In genomic region chr3:118713502-118714207, GRCh38 we compare ENCODE assay signal across 25 cellular contexts.
DNase-seq lines count a peak whose midpoint lies in the region; ATAC-seq, FAIRE-seq and TF ChIP-seq lines count a peak whose summit lies in the region.
"Had no signal": no experiment of that assay in that cellular context is flagged by ENCODE, and none has a peak within 500 bp of the region (broad histone marks: within the 10 kb centered on the region; RNA-seq: fewer than 3 reads in every experiment).

No MANE protein-coding gene starts in this region.

- H3K4me2 ChIP-seq in A549 (no peak overlapping the region), Karpas-422 (ENCODE audit: low read depth, low read length, poor library complexity, severe bottlenecking) (no peak overlapping the region)
- H3K4me2 ChIP-seq: BLaER1 had no signal

- H3K79me2 ChIP-seq in Karpas-422 (ENCODE audit: low read length), result peaks cover 5% of the 10 kb centered on the region

- DNase-seq in activated CD4-positive, alpha-beta T cell treated with anti-CD3 and anti-CD28 coated beads, Interleukin-2, amount 10 ng/mL, durations not matched to agents 24 days and 14 days, result peak; percentile 14
- DNase-seq in activated CD4-positive, alpha-beta T cell treated with anti-CD3 and anti-CD28 coated beads, Interleukin-2, amount 10 ng/mL, durations not matched to agents 7 days and 5 days, result no peak
- DNase-seq in A549 (ENCODE audit: low read depth in 1 of 2, low spot score in 1 of 2) (no peak), Karpas-422 (peak; percentile 56), left colon (no peak)
- DNase-seq: ACHN; BE2C; C1 segment of cervical spinal cord; Calu3; CD4-positive, alpha-beta memory T cell; CD4-positive, CD25-positive, alpha-beta regulatory T cell; CD8-positive, alpha-beta memory T cell; COR-L47; DMS79 treated with DMSO at 0.1 percent for 48 hours; GF-D8 had no signal

- no peaks in the 10 kb centered on the region for H3K4me1 ChIP-seq in A549
- H3K4me1 ChIP-seq in Karpas-422 (ENCODE audit: low read length), result peaks cover 48% of the 10 kb centered on the region
- H3K4me1 ChIP-seq: BE2C, BLaER1 had no signal

- TF ChIP-seq EP300 in A549 (IDR thresholded peaks at IDR 0.05), result no peak

- no peak for FAIRE-seq in A549 (lab: Jason Lieb, UNC)
- FAIRE-seq: D721Med, G401.6, GM12891, GM19239 had no signal

- no peaks in the 10 kb centered on the region for H3K36me3 Mint-ChIP-seq in activated CD4-positive, alpha-beta T cell treated with anti-CD3 and anti-CD28 coated beads, Interleukin-2, amount 10 ng/mL, durations not matched to agents 24 days and 14 days (ENCODE audit: low read depth)
- no peaks in the 10 kb centered on the region for H3K36me3 Mint-ChIP-seq in activated CD4-positive, alpha-beta T cell treated with anti-CD3 and anti-CD28 coated beads, Interleukin-2, amount 10 ng/mL, durations not matched to agents 7 days and 5 days (ENCODE audit: low read depth)
- H3K36me3 Mint-ChIP-seq: CD14-positive monocyte; CD4-positive, alpha-beta memory T cell; CD4-positive, CD25-positive, alpha-beta regulatory T cell; CD8-positive, alpha-beta memory T cell had no signal

- H3K9me3 Mint-ChIP-seq in activated CD4-positive, alpha-beta T cell treated with anti-CD3 and anti-CD28 coated beads, Interleukin-2, amount 10 ng/mL, durations not matched to agents 24 days and 14 days, result no peaks in the 10 kb centered on the region
- H3K9me3 Mint-ChIP-seq in activated CD4-positive, alpha-beta T cell treated with anti-CD3 and anti-CD28 coated beads, Interleukin-2, amount 10 ng/mL, durations not matched to agents 7 days and 5 days, result no peaks in the 10 kb centered on the region

- H3K27me3 Mint-ChIP-seq in activated CD4-positive, alpha-beta T cell treated with anti-CD3 and anti-CD28 coated beads, Interleukin-2, amount 10 ng/mL, durations not matched to agents 24 days and 14 days, result no peaks in the 10 kb centered on the region
- no peaks in the 10 kb centered on the region for H3K27me3 Mint-ChIP-seq in activated CD4-positive, alpha-beta T cell treated with anti-CD3 and anti-CD28 coated beads, Interleukin-2, amount 10 ng/mL, durations not matched to agents 7 days and 5 days
- H3K27me3 Mint-ChIP-seq: CD4-positive, alpha-beta memory T cell; CD4-positive, CD25-positive, alpha-beta regulatory T cell; CD8-positive, alpha-beta memory T cell had no signal

- H2AFZ ChIP-seq in Karpas-422 (ENCODE audit: low read length), result no peak overlapping the region

- H3K9me3 ChIP-seq in A549, result no peaks in the 10 kb centered on the region
- no peaks in the 10 kb centered on the region for H3K9me3 ChIP-seq in Karpas-422 (ENCODE audit: low read length)
- H3K9me3 ChIP-seq: BE2C, BLaER1 had no signal

- no peaks in the 10 kb centered on the region; the same call in 1 of the 2 replicates for H3K36me3 ChIP-seq in Karpas-422 (ENCODE audit: insufficient read depth, low read length)
- H3K36me3 ChIP-seq: BE2C, BLaER1 had no signal

- H4K20me1 ChIP-seq in Karpas-422 (ENCODE audit: insufficient read depth, low read depth, low read length), result no peaks in the 10 kb centered on the region
- H4K20me1 ChIP-seq: BLaER1 had no signal

- no peak overlapping the region for H3K27ac Mint-ChIP-seq in activated CD4-positive, alpha-beta T cell treated with anti-CD3 and anti-CD28 coated beads, Interleukin-2, amount 10 ng/mL, durations not matched to agents 24 days and 14 days
- no peak overlapping the region for H3K27ac Mint-ChIP-seq in activated CD4-positive, alpha-beta T cell treated with anti-CD3 and anti-CD28 coated beads, Interleukin-2, amount 10 ng/mL, durations not matched to agents 7 days and 5 days
- H3K27ac Mint-ChIP-seq: CD14-positive monocyte; CD4-positive, alpha-beta memory T cell; CD8-positive, alpha-beta memory T cell had no signal

- H3K4me3 Mint-ChIP-seq in activated CD4-positive, alpha-beta T cell treated with anti-CD3 and anti-CD28 coated beads, Interleukin-2, amount 10 ng/mL, durations not matched to agents 24 days and 14 days, result no peak overlapping the region
- no peak overlapping the region for H3K4me3 Mint-ChIP-seq in activated CD4-positive, alpha-beta T cell treated with anti-CD3 and anti-CD28 coated beads, Interleukin-2, amount 10 ng/mL, durations not matched to agents 7 days and 5 days
- H3K4me3 Mint-ChIP-seq: CD14-positive monocyte; CD4-positive, alpha-beta memory T cell; CD4-positive, CD25-positive, alpha-beta regulatory T cell; CD8-positive, alpha-beta memory T cell had no signal

- no peak overlapping the region for H3K9ac ChIP-seq in Karpas-422 (ENCODE audit: low read length)
- H3K9ac ChIP-seq: BLaER1 had no signal

- H3K4me3 ChIP-seq in A549 (no peak overlapping the region), Karpas-422 (ENCODE audit: low read length) (no peak overlapping the region)
- H3K4me3 ChIP-seq: BLaER1 had no signal

- intact Hi-C loops in activated CD4-positive, alpha-beta T cell treated with anti-CD3 and anti-CD28 coated beads, Interleukin-2, amount 10 ng/mL, durations not matched to agents 24 days and 14 days (cut with micrococcal nuclease), result no loop called here
- intact Hi-C loops in left colon (cut with DNase I, micrococcal nuclease), result no loop called here

- H3K9me2 ChIP-seq in Karpas-422 (replicated peaks; ENCODE audit: insufficient read depth, low read length), result no peaks in the 10 kb centered on the region

- POLR2A ChIA-PET in activated CD4-positive, alpha-beta T cell treated with anti-CD3 and anti-CD28 coated beads, Interleukin-2, amount 10 ng/mL, durations not matched to agents 7 days and 5 days (lab: Charles Lee), result no interaction called here
- POLR2A ChIA-PET in A549 (lab: Yijun Ruan, JAX), result no interaction called here

- TF ChIP-seq POLR2A in A549 (IDR thresholded peaks at IDR 0.05; ENCODE audit: low read length), result no peak

- H3K4me1 Mint-ChIP-seq in activated CD4-positive, alpha-beta T cell treated with anti-CD3 and anti-CD28 coated beads, Interleukin-2, amount 10 ng/mL, durations not matched to agents 24 days and 14 days, result no peaks in the 10 kb centered on the region
- H3K4me1 Mint-ChIP-seq in activated CD4-positive, alpha-beta T cell treated with anti-CD3 and anti-CD28 coated beads, Interleukin-2, amount 10 ng/mL, durations not matched to agents 7 days and 5 days, result no peaks in the 10 kb centered on the region
- H3K4me1 Mint-ChIP-seq: CD14-positive monocyte; CD4-positive, alpha-beta memory T cell; CD4-positive, CD25-positive, alpha-beta regulatory T cell; CD8-positive, alpha-beta memory T cell had no signal

- no peak for TF ChIP-seq RAD21 in A549 (conservative IDR thresholded peaks at IDR 0.05 in 1 of 2, IDR thresholded peaks at IDR 0.05 in 1 of 2)

- TF ChIP-seq CTCF in A549 (IDR thresholded peaks at IDR 0.05), result no peak

- no peak overlapping the region for H3K27ac ChIP-seq in A549
- H3K27ac ChIP-seq in Karpas-422 (ENCODE audit: low read length), result peak overlapping the region; percentile 60
- H3K27ac ChIP-seq: 22Rv1, BLaER1 had no signal

- H3K27me3 ChIP-seq in Karpas-422 (ENCODE audit: low read length), result no peaks in the 10 kb centered on the region
- H3K27me3 ChIP-seq: BLaER1 had no signal

- CTCF ChIA-PET in activated CD4-positive, alpha-beta T cell treated with anti-CD3 and anti-CD28 coated beads, Interleukin-2, amount 10 ng/mL, durations not matched to agents 7 days and 5 days (lab: Charles Lee), result interaction anchor here (0.8 kb wide), 1 partner anchor 36 kb away, joined by 3 read pairs; no protein-coding TSS in a partner anchor
- CTCF ChIA-PET in A549 (lab: Yijun Ruan, JAX), result no interaction called here

- WGBS in A549 (ENCODE audit: missing lambda C conversion rate), result 8% methylated on average over 3 of the region's 3 CpGs

- ATAC-seq in A549, result no peak
- peak; percentile 42 for ATAC-seq in left colon
- ATAC-seq in HG02571 (IDR thresholded peaks at IDR 0.05; ENCODE audit: unreplicated experiment), result no peak
- ATAC-seq in HG03139 (IDR thresholded peaks at IDR 0.05; ENCODE audit: unreplicated experiment), result no peak
- ATAC-seq in GM21723 (IDR thresholded peaks at IDR 0.05; ENCODE audit: unreplicated experiment), result no peak

TF ChIP-seq in A549, 52 proteins besides CTCF, POLR2A, EP300 and RAD21:
- TF ChIP-seq GATA3 (IDR thresholded peaks at IDR 0.05; ENCODE audit: borderline replicate concordance), result 0 out of 2 replicates have a peak, but pooled peaks have one; percentile 21
- TF ChIP-seq HMGXB4 (CRISPR knock-in tag; IDR thresholded peaks at IDR 0.05; ENCODE audit: borderline replicate concordance), result no peak
TF ChIP-seq in A549: peak in this region for 1.

Comparison
In these comparisons a context has a peak if more than half of its experiments do, and no peak if none do; other contexts are left out.
1. DNase-seq: peak in activated CD4-positive, alpha-beta T cell treated with anti-CD3 and anti-CD28 coated beads, Interleukin-2, amount 10 ng/mL, durations not matched to agents 24 days and 14 days (single experiment) and Karpas-422 (single experiment); none in activated CD4-positive, alpha-beta T cell treated with anti-CD3 and anti-CD28 coated beads, Interleukin-2, amount 10 ng/mL, durations not matched to agents 7 days and 5 days (single experiment), A549 (0 of 2) and left colon (0 of 2).